ENCODE assay signal across 9 cellular contexts in the genomic region with DNA sequence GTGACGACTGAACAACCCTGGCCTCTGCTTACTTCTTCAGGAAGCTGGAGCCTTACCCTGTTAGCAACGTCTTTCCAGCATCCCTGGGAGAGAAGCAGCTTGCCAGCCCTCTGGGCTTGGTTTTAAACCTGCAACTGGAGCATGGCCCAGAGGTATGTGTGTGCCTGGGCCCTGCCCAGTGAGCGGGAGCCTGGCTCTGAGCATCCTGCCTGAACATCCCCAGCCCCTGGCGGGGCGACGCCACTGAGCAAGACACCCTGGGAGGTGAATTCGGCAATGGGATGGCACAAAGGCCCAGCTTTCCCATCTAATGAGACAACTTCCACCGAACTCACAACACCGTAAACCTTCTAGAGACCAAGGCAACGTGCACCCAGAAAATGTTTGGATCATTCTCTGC. TPM values are rescaled to one million over a fixed set of nuclear protein-coding genes. Genes with fewer than 3 reads are reported as not detected.
"Had no signal": no experiment of that assay in that cellular context is flagged by ENCODE, and none has a peak within 500 bp of the region (broad histone marks: within the 10 kb centered on the region; RNA-seq: fewer than 3 reads in every experiment).

No MANE protein-coding gene starts in this region.

- DNase-seq: GM23248, GOT3, H9, HCEC 1CT, IMR-90 had no signal

- H3K4me3 Mint-ChIP-seq: H9 had no signal

- H3K27ac Mint-ChIP-seq: H9 had no signal

- FAIRE-seq: HTR-8/SVneo, K562 had no signal

- H3K9me3 Mint-ChIP-seq: H9 had no signal

- ATAC-seq: K562 had no signal

- H3K4me1 Mint-ChIP-seq: H9 had no signal

RNA-seq across cellular contexts. Expression of gene IRX4, which starts 23.6 kb away (rescaled TPM):
- total RNA-seq: GM23248, H4, HT-29, IMR-90, K562 had no signal
